In the genomic region with DNA sequence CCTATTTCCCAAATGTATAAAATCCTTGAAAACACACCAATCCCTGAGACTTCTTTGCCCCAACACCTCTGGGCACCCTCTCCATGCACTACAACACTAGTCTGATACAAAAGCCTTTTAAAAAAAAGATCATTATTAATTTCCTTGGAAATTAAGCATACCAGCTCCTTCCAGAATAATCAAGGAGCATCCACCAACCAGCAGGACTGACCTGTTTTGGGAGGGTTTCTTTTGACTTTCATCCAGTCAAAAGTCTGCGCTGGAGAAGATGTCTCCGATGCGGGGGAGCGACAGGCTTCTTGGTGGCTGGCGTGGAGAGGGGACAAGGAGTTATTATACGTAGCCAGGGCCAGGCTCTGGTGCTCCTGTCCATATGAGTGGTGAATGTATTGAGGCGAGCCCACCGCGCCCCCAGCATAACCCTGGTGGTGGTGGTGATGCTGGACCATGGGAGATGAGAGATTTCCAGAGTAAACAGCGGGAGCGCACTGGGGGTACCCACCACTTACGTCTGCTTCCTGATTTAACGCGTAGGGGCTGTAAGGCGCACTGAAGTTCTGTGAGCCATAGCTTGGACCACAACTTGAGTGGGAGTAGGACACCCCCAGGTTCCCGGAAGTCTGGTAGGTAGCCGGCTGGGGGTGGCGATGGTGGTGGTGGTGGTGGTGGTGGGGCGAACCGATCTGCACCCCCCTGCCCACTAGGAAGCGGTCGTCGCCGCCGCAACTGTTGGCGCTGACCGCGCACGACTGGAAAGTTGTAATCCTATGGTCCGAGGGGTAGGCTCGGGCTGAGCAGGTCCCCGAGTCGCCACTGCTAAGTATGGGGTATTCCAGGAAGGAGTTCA, we compare ENCODE assay signal across 8 cellular contexts. TPM values are rescaled to one million over a fixed set of nuclear protein-coding genes. Genes with fewer than 3 reads are reported as not detected.
DNase-seq lines count a peak whose midpoint lies in the region; ATAC-seq and TF ChIP-seq lines count a peak whose summit lies in the region.

No MANE protein-coding gene starts in this region.

- H3K36me3 Mint-ChIP-seq in activated CD4-positive, alpha-beta T cell treated with anti-CD3 and anti-CD28 coated beads for 36 hours (ENCODE audit: low read depth) = no peaks in the 10 kb centered on the region
- H3K36me3 Mint-ChIP-seq in effector memory CD8-positive, alpha-beta T cell (ENCODE audit: insufficient read depth) = peaks cover 18% of the 10 kb centered on the region

- H3K9me3 Mint-ChIP-seq in activated CD4-positive, alpha-beta T cell treated with anti-CD3 and anti-CD28 coated beads for 36 hours (ENCODE audit: low read depth) = no peaks in the 10 kb centered on the region
- H3K9me3 Mint-ChIP-seq in effector memory CD8-positive, alpha-beta T cell = no peaks in the 10 kb centered on the region

- CTCF ChIA-PET in activated CD4-positive, alpha-beta T cell treated with anti-CD3 and anti-CD28 coated beads for 36 hours (lab: Charles Lee) = interaction anchor here (0.9 to 1.0 kb wide), 3 partner anchors 10 to 64 kb away, joined by 3 to 4 read pairs (median 3); no protein-coding TSS in a partner anchor

- H3K9me3 ChIP-seq in ovary = no peaks in the 10 kb centered on the region

- peak overlapping the region; percentile 5 for H3K27ac Mint-ChIP-seq in activated CD4-positive, alpha-beta T cell treated with anti-CD3 and anti-CD28 coated beads for 36 hours
- peak overlapping the region; percentile 79 to 84 for H3K27ac Mint-ChIP-seq in effector memory CD8-positive, alpha-beta T cell

- H3K27me3 ChIP-seq in ovary = no peaks in the 10 kb centered on the region

- H3K27ac ChIP-seq in ovary = no peak overlapping the region

- H3K27me3 Mint-ChIP-seq in activated CD4-positive, alpha-beta T cell treated with anti-CD3 and anti-CD28 coated beads for 36 hours = peaks cover 81% of the 10 kb centered on the region
- H3K27me3 Mint-ChIP-seq in effector memory CD8-positive, alpha-beta T cell = peaks cover 40 to 60% of the 10 kb centered on the region in 2 donors

- peaks cover 4% of the 10 kb centered on the region for H3K4me1 ChIP-seq in ovary (ENCODE audit: insufficient read depth)

- intact Hi-C loops in activated CD4-positive, alpha-beta T cell treated with anti-CD3 and anti-CD28 coated beads for 36 hours (cut with DNase I, micrococcal nuclease) = loop anchor here (5.0 to 10.0 kb wide), 7 partner anchors 37 to 1233 kb away; a partner anchor contains a TSS
- intact Hi-C loops in ovary (cut with DNase I) = no loop called here
- intact Hi-C loops in posterior cingulate gyrus (cut with DNase I) = no loop called here

- WGBS in ovary, 3 donors = 7 to 12% (median 9%) methylated on average over 33 of the region's 33 CpGs

- ATAC-seq in activated CD4-positive, alpha-beta T cell treated with anti-CD3 and anti-CD28 coated beads for 36 hours = no peak
- ATAC-seq in effector memory CD8-positive, alpha-beta T cell (replicated peaks) = peak; percentile 26
- ATAC-seq in HG03442 (IDR thresholded peaks at IDR 0.05; ENCODE audit: unreplicated experiment) = no peak

- no peaks in the 10 kb centered on the region for H3K36me3 ChIP-seq in ovary

- TF ChIP-seq EP300 in ovary (IDR thresholded peaks at IDR 0.05) = no peak

- H3K4me3 ChIP-seq in NB4 (ENCODE audit: low read depth, low read length) (peak overlapping the region; percentile 82), ovary (peak overlapping the region; percentile 87)

- peaks cover 23% of the 10 kb centered on the region for H3K4me1 Mint-ChIP-seq in activated CD4-positive, alpha-beta T cell treated with anti-CD3 and anti-CD28 coated beads for 36 hours
- peaks cover 24 to 29% of the 10 kb centered on the region in 2 donors for H3K4me1 Mint-ChIP-seq in effector memory CD8-positive, alpha-beta T cell (ENCODE audit: low read depth in 2 of 2)

- POLR2A ChIA-PET in activated CD4-positive, alpha-beta T cell treated with anti-CD3 and anti-CD28 coated beads for 36 hours (lab: Charles Lee) = no interaction called here

- DNase-seq in activated CD4-positive, alpha-beta T cell treated with anti-CD3 and anti-CD28 coated beads for 36 hours = peak; percentile 24
- no peak for DNase-seq in activated CD4-positive, alpha-beta T cell treated with anti-CD3 and anti-CD28 coated beads, Interleukin-2, amount 50 U/mL, for 1 hour
- DNase-seq in NB4 (ENCODE audit: low read depth) = peak; percentile 77
- DNase-seq in effector memory CD8-positive, alpha-beta T cell = no peak
- DNase-seq in ovary = no peak
- DNase-seq in posterior cingulate gyrus = no peak
- no peak for DNase-seq in NCI-H82 treated with DMSO at 0.1 percent for 48 hours (lab: John Stamatoyannopoulos, UW; ENCODE audit: unreplicated experiment)

- no peak for TF ChIP-seq POLR2A in NB4 (IDR thresholded peaks at IDR 0.05; ENCODE audit: extremely low read depth, insufficient read length)
- no peak for TF ChIP-seq POLR2A in ovary (IDR thresholded peaks at IDR 0.05)

- H3K4me3 Mint-ChIP-seq in activated CD4-positive, alpha-beta T cell treated with anti-CD3 and anti-CD28 coated beads for 36 hours = peak overlapping the region; percentile 70
- peak overlapping the region; percentile 78 to 83 for H3K4me3 Mint-ChIP-seq in effector memory CD8-positive, alpha-beta T cell

- TF ChIP-seq CTCF in NB4 (IDR thresholded peaks at IDR 0.05; ENCODE audit: low read depth, low read length) (no peak), ovary (IDR thresholded peaks at IDR 0.05) (no peak)

RNA-seq across cellular contexts. Expression of a gene that starts 0.5 kb away (rescaled TPM):
- total RNA-seq in activated CD4-positive, alpha-beta T cell treated with anti-CD3 and anti-CD28 coated beads for 36 hours = under 1 TPM; 0.12 to 0.14 TPM
- total RNA-seq in ovary = 1 to 10 TPM in 3 of 7 donors, under 1 TPM in 4; 0.23 to 1.5 (median 0.62) TPM
- under 1 TPM; 0.45 to 0.88 TPM for polyA plus RNA-seq in ovary

RNA-seq across cellular contexts. Expression of a gene that starts 7.2 kb away (rescaled TPM):
- total RNA-seq in activated CD4-positive, alpha-beta T cell treated with anti-CD3 and anti-CD28 coated beads for 36 hours = not detected
- 1 to 10 TPM in 3 of 7 donors, under 1 TPM in 2, not detected in 2; 0.36 to 9.0 (median 1.1) TPM for total RNA-seq in ovary
- 1 to 10 TPM in 1 of 2 donors, under 1 TPM in 1; 0.73 to 1.8 TPM for polyA plus RNA-seq in ovary

RNA-seq across cellular contexts. Expression of a gene that starts 35.3 kb away (rescaled TPM):
- total RNA-seq in activated CD4-positive, alpha-beta T cell treated with anti-CD3 and anti-CD28 coated beads for 36 hours = under 1 TPM in 1 of 2 experiments, not detected in 1; 0.25 TPM
- total RNA-seq in ovary = 10 to 100 TPM in 2 of 7 donors, 1 to 10 TPM in 3, under 1 TPM in 2; 0.22 to 34.0 (median 2.3) TPM
- polyA plus RNA-seq in ovary = 10 to 100 TPM in 1 of 2 donors, 1 to 10 TPM in 1; 6.6 to 12.9 TPM

RNA-seq across cellular contexts. Expression of a gene that starts 48.2 kb away (rescaled TPM):
- total RNA-seq in activated CD4-positive, alpha-beta T cell treated with anti-CD3 and anti-CD28 coated beads for 36 hours = not detected
- total RNA-seq in ovary = 10 to 100 TPM in 2 of 7 donors, 1 to 10 TPM in 2, under 1 TPM in 3; 0.40 to 29.6 (median 1.4) TPM
- 1 to 10 TPM; 1.8 to 5.6 TPM for polyA plus RNA-seq in ovary

RNA-seq across cellular contexts. Expression of a gene that starts 52.3 kb away (rescaled TPM):
- total RNA-seq in activated CD4-positive, alpha-beta T cell treated with anti-CD3 and anti-CD28 coated beads for 36 hours = not detected
- total RNA-seq in ovary = 1 to 10 TPM in 3 of 7 donors, under 1 TPM in 4; 0.32 to 4.2 (median 0.43) TPM
- polyA plus RNA-seq in ovary = under 1 TPM in 1 of 2 donors, not detected in 1; 0.29 TPM

Comparison
In these comparisons a context has a peak if more than half of its experiments do, and no peak if none do; other contexts are left out.
1. DNase-seq: peak in activated CD4-positive, alpha-beta T cell treated with anti-CD3 and anti-CD28 coated beads for 36 hours (single experiment) and NB4 (single experiment); none in activated CD4-positive, alpha-beta T cell treated with anti-CD3 and anti-CD28 coated beads, Interleukin-2, amount 50 U/mL, for 1 hour (single experiment), effector memory CD8-positive, alpha-beta T cell (0 of 3), ovary (0 of 5), posterior cingulate gyrus (0 of 10) and NCI-H82 treated with DMSO at 0.1 percent for 48 hours (single experiment).
2. intact Hi-C loops: an anchor here in activated CD4-positive, alpha-beta T cell treated with anti-CD3 and anti-CD28 coated beads for 36 hours (5.0 to 10.0 kb wide); none called in ovary and posterior cingulate gyrus.